8 cellular contexts compared by ENCODE assay signal in genomic region chr14:90330203-90331196, GRCh38. TPM values are rescaled to one million over a fixed set of nuclear protein-coding genes. Genes with fewer than 3 reads are reported as not detected.
DNase-seq lines count a peak whose midpoint lies in the region; ATAC-seq, FAIRE-seq and TF ChIP-seq lines count a peak whose summit lies in the region.

No MANE protein-coding gene starts in this region.

- POLR2A ChIA-PET in HepG2 (lab: Yijun Ruan, JAX), result interaction anchor here (1.2 kb wide), 1 partner anchor 52 kb away, joined by 5 read pairs; no protein-coding TSS in a partner anchor

- no peaks in the 10 kb centered on the region for H3K27me3 ChIP-seq in HepG2 (ENCODE audit: control insufficient read depth in 1 of 2, insufficient read depth in 2 of 2, low read length in 2 of 2)
- no peaks in the 10 kb centered on the region for H3K27me3 ChIP-seq in thoracic aorta (replicated peaks; ENCODE audit: insufficient read depth)

- H3K9me3 ChIP-seq in HepG2 (ENCODE audit: low read length), result no peaks in the 10 kb centered on the region
- no peaks in the 10 kb centered on the region for H3K9me3 ChIP-seq in thoracic aorta

- peaks cover 8% of the 10 kb centered on the region for H3K27me3 Mint-ChIP-seq in activated T-cell treated with anti-CD3 and anti-CD28 coated beads, Interleukin-2, amount 50 U/mL, for 4 hours (ENCODE audit: low read depth)
- peaks cover 6% of the 10 kb centered on the region for H3K27me3 Mint-ChIP-seq in activated naive CD8-positive, alpha-beta T cell treated with anti-CD3 and anti-CD28 coated beads for 36 hours

- intact Hi-C loops in HepG2 (cut with micrococcal nuclease; ENCODE audit: unreplicated experiment), result no loop called here

- H3K9me3 Mint-ChIP-seq in activated T-cell treated with anti-CD3 and anti-CD28 coated beads, Interleukin-2, amount 50 U/mL, for 4 hours, result no peaks in the 10 kb centered on the region
- H3K9me3 Mint-ChIP-seq in activated naive CD8-positive, alpha-beta T cell treated with anti-CD3 and anti-CD28 coated beads for 36 hours, result no peaks in the 10 kb centered on the region

- H3K4me2 ChIP-seq in HepG2 (ENCODE audit: low read depth, low read length), result peak overlapping the region; percentile 76

- peak overlapping the region; percentile 62 to 93 (median 75) for H3K4me3 ChIP-seq in HepG2 (replicated peaks in 1 of 3; ENCODE audit: insufficient read depth in 1 of 3, low read depth in 2 of 3, low read length in 3 of 3)
- H3K4me3 ChIP-seq in thoracic aorta, result peak overlapping the region; percentile 86

- peak overlapping the region; percentile 83 for H3K9ac ChIP-seq in HepG2 (ENCODE audit: insufficient read depth, low read depth, low read length)

- peaks cover 27% of the 10 kb centered on the region for H3K4me1 Mint-ChIP-seq in activated T-cell treated with anti-CD3 and anti-CD28 coated beads, Interleukin-2, amount 50 U/mL, for 4 hours (ENCODE audit: low read depth)
- H3K4me1 Mint-ChIP-seq in activated naive CD8-positive, alpha-beta T cell treated with anti-CD3 and anti-CD28 coated beads for 36 hours, result peaks cover 24% of the 10 kb centered on the region

- H3K4me1 ChIP-seq in HepG2 (ENCODE audit: insufficient read depth, low read length), result peaks cover 20% of the 10 kb centered on the region
- H3K4me1 ChIP-seq in thoracic aorta (ENCODE audit: control insufficient read depth in 1 of 2, low read depth in 2 of 2), result peaks cover 0 to 17% of the 10 kb centered on the region in 2 donors

- no peak overlapping the region for H2AFZ ChIP-seq in HepG2 (ENCODE audit: low read length)

- WGBS in HepG2 (ENCODE audit: low lambda C conversion rate), result 72% methylated on average over 14 of the region's 15 CpGs

- CTCF ChIA-PET in HepG2 (lab: Yijun Ruan, JAX; ENCODE audit: low intra/inter-chr PET ratio, low total read pairs), result no interaction called here

- no peak for DNase-seq in activated T-cell treated with anti-CD3 and anti-CD28 coated beads, Interleukin-2, amount 50 U/mL, for 4 hours
- no peak for DNase-seq in activated T-cell treated with anti-CD3 and anti-CD28 coated beads for 4 hours
- no peak for DNase-seq in activated naive CD8-positive, alpha-beta T cell treated with anti-CD3 and anti-CD28 coated beads for 36 hours
- DNase-seq in HepG2 (ENCODE audit: low spot score), result no peak
- no peak for DNase-seq in thoracic aorta (ENCODE audit: low spot score)
- no peak for DNase-seq in RCC 7860 (ENCODE audit: low spot score)
- DNase-seq in C1 segment of cervical spinal cord (lab: John Stamatoyannopoulos, UW), result no peak

- in situ Hi-C loops in HepG2 (cut with HindIII; ENCODE audit: extremely low pct_ligation_motif_present, low pct_unique_long_range_greater_than_20kb), result no loop called here

- TF ChIP-seq EP300 in HepG2 (IDR thresholded peaks at IDR 0.05; ENCODE audit: low read depth in 2 of 2, low read length in 2 of 2) (no peak), HepG2 (CRISPR knock-in tag; IDR thresholded peaks at IDR 0.05; ENCODE audit: borderline replicate concordance) (no peak)

- H3K36me3 ChIP-seq in HepG2 (replicated peaks in 1 of 2; ENCODE audit: control insufficient read depth in 1 of 2, insufficient read depth in 2 of 2, low read length in 2 of 2) (0 out of 5 replicates have a peak, but pooled peaks cover 0 to 2% of the 10 kb centered on the region in 2 experiments), thoracic aorta (no peaks in the 10 kb centered on the region)

- TF ChIP-seq RAD21 in HepG2 (CRISPR knock-in tag; IDR thresholded peaks at IDR 0.05), result no peak

- H4K20me1 ChIP-seq in HepG2 (ENCODE audit: insufficient read depth, low read length), result no peaks in the 10 kb centered on the region

- no peak for TF ChIP-seq POLR2A in HepG2 (IDR thresholded peaks at IDR 0.05; ENCODE audit: insufficient read depth in 1 of 2, low read depth in 2 of 2, low read length in 2 of 2)

- H3K4me3 Mint-ChIP-seq in activated T-cell treated with anti-CD3 and anti-CD28 coated beads, Interleukin-2, amount 50 U/mL, for 4 hours, result peak overlapping the region; percentile 92
- H3K4me3 Mint-ChIP-seq in activated naive CD8-positive, alpha-beta T cell treated with anti-CD3 and anti-CD28 coated beads for 36 hours, result peak overlapping the region; percentile 91

- peak overlapping the region; percentile 73 for H3K27ac ChIP-seq in HepG2 (ENCODE audit: extremely low read length, insufficient read depth, low read length)
- H3K27ac ChIP-seq in thoracic aorta, result peak overlapping the region; percentile 79 to 85

- peaks cover 11% of the 10 kb centered on the region for H3K36me3 Mint-ChIP-seq in activated T-cell treated with anti-CD3 and anti-CD28 coated beads, Interleukin-2, amount 50 U/mL, for 4 hours (ENCODE audit: insufficient read depth)
- H3K36me3 Mint-ChIP-seq in activated naive CD8-positive, alpha-beta T cell treated with anti-CD3 and anti-CD28 coated beads for 36 hours, result peaks cover 14% of the 10 kb centered on the region

- H3K79me2 ChIP-seq in HepG2 (ENCODE audit: insufficient read depth, low read length), result peaks cover 30% of the 10 kb centered on the region

- FAIRE-seq in HepG2 (lab: Jason Lieb, UNC) (no peak), RCC 7860 (lab: Jason Lieb, UNC) (no peak)

- BruUV-seq in HepG2 (replicated peaks; lab: Mats Ljungman, UMichigan), result no TSS peak

- no peak for ATAC-seq in activated T-cell treated with anti-CD3 and anti-CD28 coated beads, Interleukin-2, amount 50 U/mL, for 4 hours
- no peak for ATAC-seq in HepG2
- ATAC-seq in thoracic aorta (ENCODE audit: insufficient number of reproducible peaks, low FRiP score, low read depth), result no peak
- no peak for ATAC-seq in GM19023 (IDR thresholded peaks at IDR 0.05; ENCODE audit: unreplicated experiment)

- TF ChIP-seq CTCF in HepG2 (CRISPR knock-in tag; IDR thresholded peaks at IDR 0.05) (no peak), thoracic aorta (IDR thresholded peaks at IDR 0.05) (no peak)

- peak overlapping the region; percentile 93 for H3K27ac Mint-ChIP-seq in activated naive CD8-positive, alpha-beta T cell treated with anti-CD3 and anti-CD28 coated beads for 36 hours

TF ChIP-seq in HepG2, 621 proteins besides CTCF, POLR2A, EP300 and RAD21 (continues in another document):
- TF ChIP-seq U2AF2 (IDR thresholded peaks at IDR 0.05; ENCODE audit: low read depth, low read length), result no peak
- TF ChIP-seq, protein P1, sequence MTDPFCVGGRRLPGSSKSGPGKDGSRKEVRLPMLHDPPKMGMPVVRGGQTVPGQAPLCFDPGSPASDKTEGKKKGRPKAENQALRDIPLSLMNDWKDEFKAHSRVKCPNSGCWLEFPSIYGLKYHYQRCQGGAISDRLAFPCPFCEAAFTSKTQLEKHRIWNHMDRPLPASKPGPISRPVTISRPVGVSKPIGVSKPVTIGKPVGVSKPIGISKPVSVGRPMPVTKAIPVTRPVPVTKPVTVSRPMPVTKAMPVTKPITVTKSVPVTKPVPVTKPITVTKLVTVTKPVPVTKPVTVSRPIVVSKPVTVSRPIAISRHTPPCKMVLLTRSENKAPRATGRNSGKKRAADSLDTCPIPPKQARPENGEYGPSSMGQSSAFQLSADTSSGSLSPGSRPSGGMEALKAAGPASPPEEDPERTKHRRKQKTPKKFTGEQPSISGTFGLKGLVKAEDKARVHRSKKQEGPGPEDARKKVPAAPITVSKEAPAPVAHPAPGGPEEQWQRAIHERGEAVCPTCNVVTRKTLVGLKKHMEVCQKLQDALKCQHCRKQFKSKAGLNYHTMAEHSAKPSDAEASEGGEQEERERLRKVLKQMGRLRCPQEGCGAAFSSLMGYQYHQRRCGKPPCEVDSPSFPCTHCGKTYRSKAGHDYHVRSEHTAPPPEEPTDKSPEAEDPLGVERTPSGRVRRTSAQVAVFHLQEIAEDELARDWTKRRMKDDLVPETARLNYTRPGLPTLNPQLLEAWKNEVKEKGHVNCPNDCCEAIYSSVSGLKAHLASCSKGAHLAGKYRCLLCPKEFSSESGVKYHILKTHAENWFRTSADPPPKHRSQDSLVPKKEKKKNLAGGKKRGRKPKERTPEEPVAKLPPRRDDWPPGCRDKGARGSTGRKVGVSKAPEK (CRISPR knock-in tag; IDR thresholded peaks at IDR 0.05; ENCODE audit: borderline replicate concordance), result no peak
- no peak for TF ChIP-seq FOXA1 (IDR thresholded peaks at IDR 0.05)
- TF ChIP-seq FOXA1 (CRISPR knock-in tag; IDR thresholded peaks at IDR 0.05), result no peak

RNA-seq across cellular contexts. Expression of gene NRDE2, which starts 1.2 kb away (rescaled TPM):
- total RNA-seq in activated T-cell treated with anti-CD3 and anti-CD28 coated beads, Interleukin-2, amount 50 U/mL, for 4 hours, result 10 to 100 TPM; 18.8 to 26.0 (median 23.8) TPM
- total RNA-seq in activated naive CD8-positive, alpha-beta T cell treated with anti-CD3 and anti-CD28 coated beads for 36 hours, result 10 to 100 TPM; 23.2 to 25.4 TPM
- total RNA-seq in HepG2 (2016; rRNA removed; fragmentation: Illumina TruSeq; extraction: Trizol), result 12.5 and 16.9 TPM in 2 replicates
- total RNA-seq in HepG2 (2016; cell fraction: cytosol; rRNA removed; fragmentation: Illumina TruSeq; extraction: Trizol; ENCODE audit: low read depth), result 2.5 and 3.0 TPM in 2 replicates
- 14.5 and 15.2 TPM in 2 replicates for total RNA-seq in HepG2 (2016; cell fraction: insoluble cytoplasmic fraction; rRNA removed; fragmentation: Illumina TruSeq; extraction: Trizol)
- 3.4 and 3.9 TPM in 2 replicates for total RNA-seq in HepG2 (2016; cell fraction: membrane; rRNA removed; fragmentation: Illumina TruSeq; extraction: Trizol)
- 19.1 and 19.5 TPM in 2 replicates for total RNA-seq in HepG2 (2016; cell fraction: nucleus; rRNA removed; fragmentation: Illumina TruSeq; extraction: Trizol)
- 5.6 TPM in 2 replicates for polyA plus RNA-seq in HepG2 (2011; rRNA removed)
- polyA plus RNA-seq in HepG2 (2011; cell fraction: cytosol; rRNA removed), result 4.7 and 5.4 TPM in 2 replicates
- 12.3 and 13.4 TPM in 2 replicates for polyA plus RNA-seq in HepG2 (2011; cell fraction: nucleus; rRNA removed)
- 5.2 and 6.2 TPM in 2 replicates for polyA plus RNA-seq in HepG2 (2012)
- 0.38 and 0.41 TPM in 2 replicates for polyA plus RNA-seq in HepG2 (2016; cell fraction: cytosol; fragmentation: Illumina TruSeq; extraction: Trizol; ENCODE audit: low read depth)
- 9.6 and 10.3 TPM in 2 replicates for polyA plus RNA-seq in HepG2 (2016; cell fraction: insoluble cytoplasmic fraction; fragmentation: Illumina TruSeq; extraction: Trizol; ENCODE audit: low read depth)
- 0.86 and 0.92 TPM in 2 replicates for polyA plus RNA-seq in HepG2 (2016; cell fraction: membrane; fragmentation: Illumina TruSeq; extraction: Trizol; ENCODE audit: low read depth)
- polyA plus RNA-seq in HepG2 (2016; cell fraction: nucleus; fragmentation: Illumina TruSeq; extraction: Trizol; ENCODE audit: insufficient read depth, low read depth), result 14.5 and 18.6 TPM in 2 replicates
- polyA minus RNA-seq in HepG2 (2011; rRNA and poly(A)+ RNA removed; ENCODE audit: low replicate concordance), result 9.4 and 26.4 TPM in 2 replicates
- 3.1 and 3.3 TPM in 2 replicates for polyA minus RNA-seq in HepG2 (2011; cell fraction: cytosol; rRNA and poly(A)+ RNA removed)
- 24.8 and 25.6 TPM in 2 replicates for polyA minus RNA-seq in HepG2 (2011; cell fraction: nucleus; rRNA and poly(A)+ RNA removed)
- total RNA-seq in thoracic aorta, result 10 to 100 TPM; 16.8 to 21.2 TPM
